Comparison of ENCODE assay signal across 4 cellular contexts in genomic region chr17:18338158-18338557, GRCh38. TPM values are rescaled to one million over a fixed set of nuclear protein-coding genes. Genes with fewer than 3 reads are reported as not detected.
"Had no signal": no experiment of that assay in that cellular context is flagged by ENCODE, and none has a peak within 500 bp of the region (broad histone marks: within the 10 kb centered on the region; RNA-seq: fewer than 3 reads in every experiment).

No MANE protein-coding gene starts in this region.

RNA-seq across cellular contexts. Expression of gene EVPLL, which starts 39.4 kb away (rescaled TPM):
- total RNA-seq: temporal lobe, thoracic aorta, tibial nerve, uterus had no signal
